In the genomic region with DNA sequence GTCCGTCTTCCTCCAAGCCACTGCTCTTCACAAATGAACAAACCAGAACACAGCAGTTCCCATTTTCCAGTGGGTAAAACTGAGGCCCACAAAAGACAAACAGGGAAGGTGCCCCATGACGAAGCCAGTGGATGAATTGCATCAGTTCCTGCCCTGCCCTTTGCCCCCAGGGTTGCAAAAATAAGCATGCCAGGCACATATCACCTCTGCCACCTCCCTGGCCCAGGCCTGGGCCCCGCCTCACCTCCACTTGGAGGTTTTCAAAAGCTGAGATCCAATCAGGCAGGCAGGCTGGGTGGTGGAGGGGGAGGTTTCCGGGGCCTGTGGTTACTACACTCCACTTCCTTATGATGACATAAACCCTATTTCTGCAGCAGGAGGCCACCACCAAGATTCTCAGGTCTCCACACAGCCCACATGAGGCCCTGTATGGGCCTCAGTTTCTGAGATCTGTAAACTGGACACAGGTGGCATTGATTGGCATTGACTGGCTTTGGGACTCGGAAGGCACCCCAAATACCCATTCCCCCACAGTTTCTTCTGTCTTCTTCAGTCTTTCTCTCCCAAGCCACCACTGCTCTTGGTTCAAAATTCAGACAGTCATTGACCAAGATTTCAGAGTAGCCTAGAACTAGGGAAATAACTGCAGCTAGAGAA, we compare ENCODE assay signal across 1 cellular context.
TF ChIP-seq lines count a peak whose summit lies in the region.

No MANE protein-coding gene starts in this region.

TF ChIP-seq in K562, 482 proteins besides CTCF, POLR2A, EP300 and RAD21 (continued from another document):
- TF ChIP-seq, protein P1, sequence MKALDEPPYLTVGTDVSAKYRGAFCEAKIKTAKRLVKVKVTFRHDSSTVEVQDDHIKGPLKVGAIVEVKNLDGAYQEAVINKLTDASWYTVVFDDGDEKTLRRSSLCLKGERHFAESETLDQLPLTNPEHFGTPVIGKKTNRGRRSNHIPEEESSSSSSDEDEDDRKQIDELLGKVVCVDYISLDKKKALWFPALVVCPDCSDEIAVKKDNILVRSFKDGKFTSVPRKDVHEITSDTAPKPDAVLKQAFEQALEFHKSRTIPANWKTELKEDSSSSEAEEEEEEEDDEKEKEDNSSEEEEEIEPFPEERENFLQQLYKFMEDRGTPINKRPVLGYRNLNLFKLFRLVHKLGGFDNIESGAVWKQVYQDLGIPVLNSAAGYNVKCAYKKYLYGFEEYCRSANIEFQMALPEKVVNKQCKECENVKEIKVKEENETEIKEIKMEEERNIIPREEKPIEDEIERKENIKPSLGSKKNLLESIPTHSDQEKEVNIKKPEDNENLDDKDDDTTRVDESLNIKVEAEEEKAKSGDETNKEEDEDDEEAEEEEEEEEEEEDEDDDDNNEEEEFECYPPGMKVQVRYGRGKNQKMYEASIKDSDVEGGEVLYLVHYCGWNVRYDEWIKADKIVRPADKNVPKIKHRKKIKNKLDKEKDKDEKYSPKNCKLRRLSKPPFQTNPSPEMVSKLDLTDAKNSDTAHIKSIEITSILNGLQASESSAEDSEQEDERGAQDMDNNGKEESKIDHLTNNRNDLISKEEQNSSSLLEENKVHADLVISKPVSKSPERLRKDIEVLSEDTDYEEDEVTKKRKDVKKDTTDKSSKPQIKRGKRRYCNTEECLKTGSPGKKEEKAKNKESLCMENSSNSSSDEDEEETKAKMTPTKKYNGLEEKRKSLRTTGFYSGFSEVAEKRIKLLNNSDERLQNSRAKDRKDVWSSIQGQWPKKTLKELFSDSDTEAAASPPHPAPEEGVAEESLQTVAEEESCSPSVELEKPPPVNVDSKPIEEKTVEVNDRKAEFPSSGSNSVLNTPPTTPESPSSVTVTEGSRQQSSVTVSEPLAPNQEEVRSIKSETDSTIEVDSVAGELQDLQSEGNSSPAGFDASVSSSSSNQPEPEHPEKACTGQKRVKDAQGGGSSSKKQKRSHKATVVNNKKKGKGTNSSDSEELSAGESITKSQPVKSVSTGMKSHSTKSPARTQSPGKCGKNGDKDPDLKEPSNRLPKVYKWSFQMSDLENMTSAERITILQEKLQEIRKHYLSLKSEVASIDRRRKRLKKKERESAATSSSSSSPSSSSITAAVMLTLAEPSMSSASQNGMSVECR (CRISPR knock-in tag; IDR thresholded peaks at IDR 0.05), result no peak
- TF ChIP-seq NBN (IDR thresholded peaks at IDR 0.05; ENCODE audit: low read depth), result 0 out of 2 replicates have a peak, but pooled peaks have one; percentile 65
- TF ChIP-seq ZNF584 (CRISPR knock-in tag; IDR thresholded peaks at IDR 0.05; ENCODE audit: low read depth), result 0 out of 2 replicates have a peak, but pooled peaks have one; percentile 7
- 0 out of 2 replicates have a peak, but pooled peaks have one; percentile 39 for TF ChIP-seq ZNF57 (CRISPR knock-in tag; IDR thresholded peaks at IDR 0.05)
- TF ChIP-seq TAF1 (IDR thresholded peaks at IDR 0.05; ENCODE audit: control insufficient read depth, extremely low read depth, insufficient read depth, low read length, severe bottlenecking), result peak; percentile 46
- peak; percentile 3 for TF ChIP-seq KDM5B (IDR thresholded peaks at IDR 0.05; ENCODE audit: insufficient replicate concordance, low read depth, low read length)
- TF ChIP-seq ZFP30 (CRISPR knock-in tag; IDR thresholded peaks at IDR 0.05; ENCODE audit: borderline replicate concordance), result no peak
- TF ChIP-seq GABPA (tag; conservative IDR thresholded peaks at IDR 0.05; ENCODE audit: low read depth), result peak; percentile 87
- TF ChIP-seq ZFPM2 (CRISPR knock-in tag; IDR thresholded peaks at IDR 0.05), result no peak
- peak; percentile 58; the same call in 1 of the 2 replicates for TF ChIP-seq POLR2AphosphoS5 (IDR thresholded peaks at IDR 0.05; ENCODE audit: control insufficient read depth, insufficient read depth, low read depth, low read length)
- no peak; the same call in 1 of the 2 replicates for TF ChIP-seq TCF7 (IDR thresholded peaks at IDR 0.05; ENCODE audit: borderline replicate concordance)
- peak; percentile 68; the same call in 1 of the 2 replicates for TF ChIP-seq LCOR (CRISPR knock-in tag; IDR thresholded peaks at IDR 0.05)
- TF ChIP-seq, protein P2, sequence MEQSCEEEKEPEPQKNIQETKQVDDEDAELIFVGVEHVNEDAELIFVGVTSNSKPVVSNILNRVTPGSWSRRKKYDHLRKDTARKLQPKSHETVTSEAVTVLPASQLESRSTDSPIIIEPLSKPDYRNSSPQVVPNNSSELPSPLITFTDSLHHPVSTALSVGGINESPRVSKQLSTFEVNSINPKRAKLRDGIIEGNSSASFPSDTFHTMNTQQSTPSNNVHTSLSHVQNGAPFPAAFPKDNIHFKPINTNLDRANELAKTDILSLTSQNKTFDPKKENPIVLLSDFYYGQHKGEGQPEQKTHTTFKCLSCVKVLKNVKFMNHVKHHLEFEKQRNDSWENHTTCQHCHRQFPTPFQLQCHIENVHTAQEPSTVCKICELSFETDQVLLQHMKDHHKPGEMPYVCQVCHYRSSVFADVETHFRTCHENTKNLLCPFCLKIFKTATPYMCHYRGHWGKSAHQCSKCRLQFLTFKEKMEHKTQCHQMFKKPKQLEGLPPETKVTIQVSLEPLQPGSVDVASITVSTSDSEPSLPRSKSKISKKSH (CRISPR knock-in tag; IDR thresholded peaks at IDR 0.05), result no peak
- TF ChIP-seq TCFL5 (CRISPR knock-in tag; conservative IDR thresholded peaks at IDR 0.05), result peak; percentile 64; the same call in 1 of the 2 replicates
- no peak for TF ChIP-seq ZNF830 (CRISPR knock-in tag; IDR thresholded peaks at IDR 0.05)
- TF ChIP-seq SAFB2 (IDR thresholded peaks at IDR 0.05; ENCODE audit: borderline replicate concordance, low read depth, low read length, severe bottlenecking), result no peak
- no peak for TF ChIP-seq NCOA6 (IDR thresholded peaks at IDR 0.05)
- TF ChIP-seq ZNF134 (CRISPR knock-in tag; conservative IDR thresholded peaks at IDR 0.05), result no peak
- no peak for TF ChIP-seq NR2C1 (IDR thresholded peaks at IDR 0.05)
- peak; percentile 53; the same call in 1 of the 2 replicates for TF ChIP-seq NR2C1 (tag; IDR thresholded peaks at IDR 0.05)
- TF ChIP-seq, protein P3, sequence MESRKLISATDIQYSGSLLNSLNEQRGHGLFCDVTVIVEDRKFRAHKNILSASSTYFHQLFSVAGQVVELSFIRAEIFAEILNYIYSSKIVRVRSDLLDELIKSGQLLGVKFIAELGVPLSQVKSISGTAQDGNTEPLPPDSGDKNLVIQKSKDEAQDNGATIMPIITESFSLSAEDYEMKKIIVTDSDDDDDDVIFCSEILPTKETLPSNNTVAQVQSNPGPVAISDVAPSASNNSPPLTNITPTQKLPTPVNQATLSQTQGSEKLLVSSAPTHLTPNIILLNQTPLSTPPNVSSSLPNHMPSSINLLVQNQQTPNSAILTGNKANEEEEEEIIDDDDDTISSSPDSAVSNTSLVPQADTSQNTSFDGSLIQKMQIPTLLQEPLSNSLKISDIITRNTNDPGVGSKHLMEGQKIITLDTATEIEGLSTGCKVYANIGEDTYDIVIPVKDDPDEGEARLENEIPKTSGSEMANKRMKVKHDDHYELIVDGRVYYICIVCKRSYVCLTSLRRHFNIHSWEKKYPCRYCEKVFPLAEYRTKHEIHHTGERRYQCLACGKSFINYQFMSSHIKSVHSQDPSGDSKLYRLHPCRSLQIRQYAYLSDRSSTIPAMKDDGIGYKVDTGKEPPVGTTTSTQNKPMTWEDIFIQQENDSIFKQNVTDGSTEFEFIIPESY (CRISPR knock-in tag; IDR thresholded peaks at IDR 0.05), result no peak
- TF ChIP-seq ZNF224 (CRISPR knock-in tag; IDR thresholded peaks at IDR 0.05), result no peak
- no peak for TF ChIP-seq ZNF232 (CRISPR knock-in tag; IDR thresholded peaks at IDR 0.05)
- TF ChIP-seq GTF2F1 (IDR thresholded peaks at IDR 0.05; ENCODE audit: low read depth, low read length), result no peak
- TF ChIP-seq FOXA3 (CRISPR knock-in tag; conservative IDR thresholded peaks at IDR 0.05 in 1 of 2, IDR thresholded peaks at IDR 0.05 in 1 of 2), result no peak
- peak; percentile 98 for TF ChIP-seq BCOR (IDR thresholded peaks at IDR 0.05)
- peak; percentile 95 for TF ChIP-seq CEBPB (tag; IDR thresholded peaks at IDR 0.05)
- peak; percentile 96 for TF ChIP-seq MEF2A (IDR thresholded peaks at IDR 0.05; ENCODE audit: control insufficient read depth, low read depth, low read length)
- no peak for TF ChIP-seq CREBBP (IDR thresholded peaks at IDR 0.05; ENCODE audit: low read depth, low read length)
- TF ChIP-seq, protein P4, sequence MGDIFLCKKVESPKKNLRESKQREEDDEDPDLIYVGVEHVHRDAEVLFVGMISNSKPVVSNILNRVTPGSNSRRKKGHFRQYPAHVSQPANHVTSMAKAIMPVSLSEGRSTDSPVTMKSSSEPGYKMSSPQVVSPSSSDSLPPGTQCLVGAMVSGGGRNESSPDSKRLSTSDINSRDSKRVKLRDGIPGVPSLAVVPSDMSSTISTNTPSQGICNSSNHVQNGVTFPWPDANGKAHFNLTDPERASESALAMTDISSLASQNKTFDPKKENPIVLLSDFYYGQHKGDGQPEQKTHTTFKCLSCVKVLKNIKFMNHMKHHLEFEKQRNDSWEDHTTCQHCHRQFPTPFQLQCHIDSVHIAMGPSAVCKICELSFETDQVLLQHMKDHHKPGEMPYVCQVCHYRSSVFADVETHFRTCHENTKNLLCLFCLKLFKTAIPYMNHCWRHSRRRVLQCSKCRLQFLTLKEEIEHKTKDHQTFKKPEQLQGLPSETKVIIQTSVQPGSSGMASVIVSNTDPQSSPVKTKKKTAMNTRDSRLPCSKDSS (IDR thresholded peaks at IDR 0.05; ENCODE audit: low read depth, partially characterized antibody), result no peak
- TF ChIP-seq ZNF507 (tag; conservative IDR thresholded peaks at IDR 0.05), result no peak
TF ChIP-seq in K562: peak in this region for 111.
